1 cellular context compared by ENCODE assay signal in genomic region chrX:10159069-10159468, GRCh38.
A peak's percentile ranks its signal among the peaks of the same experiment; 100 is the strongest.
TF ChIP-seq lines count a peak whose summit lies in the region.

No MANE protein-coding gene starts in this region.

TF ChIP-seq in K562, 482 proteins besides CTCF, POLR2A, EP300 and RAD21 (continued from another document and continues in another):
- TF ChIP-seq ZBTB12 (CRISPR knock-in tag; IDR thresholded peaks at IDR 0.05), result no peak
- no peak for TF ChIP-seq ILF3 (IDR thresholded peaks at IDR 0.05; ENCODE audit: borderline replicate concordance)
- TF ChIP-seq DACH1 (IDR thresholded peaks at IDR 0.05; ENCODE audit: partially characterized antibody), result no peak
- no peak for TF ChIP-seq TCFL5 (CRISPR knock-in tag; conservative IDR thresholded peaks at IDR 0.05)
- TF ChIP-seq ZNF830 (CRISPR knock-in tag; IDR thresholded peaks at IDR 0.05), result no peak
- no peak; the same call in 1 of the 2 replicates for TF ChIP-seq CREB1 (IDR thresholded peaks at IDR 0.05)
- TF ChIP-seq CREB1 (CRISPR knock-in tag; IDR thresholded peaks at IDR 0.05), result no peak
- TF ChIP-seq MCM3 (IDR thresholded peaks at IDR 0.05), result no peak
- no peak for TF ChIP-seq ZBTB9 (CRISPR knock-in tag; IDR thresholded peaks at IDR 0.05)
- no peak for TF ChIP-seq ELF1 (tag; IDR thresholded peaks at IDR 0.05)
- TF ChIP-seq UBTF (IDR thresholded peaks at IDR 0.05; ENCODE audit: borderline replicate concordance in 1 of 2, low read depth in 2 of 2, low read length in 2 of 2), result no peak
- TF ChIP-seq THRAP3 (IDR thresholded peaks at IDR 0.05; ENCODE audit: borderline replicate concordance), result no peak
- no peak for TF ChIP-seq ZHX1 (conservative IDR thresholded peaks at IDR 0.05; ENCODE audit: low read length)
- TF ChIP-seq GABPA (tag; conservative IDR thresholded peaks at IDR 0.05; ENCODE audit: low read depth), result no peak
- TF ChIP-seq ATF3 (IDR thresholded peaks at IDR 0.05), result no peak
- TF ChIP-seq ATF3 (CRISPR knock-in tag; conservative IDR thresholded peaks at IDR 0.05), result no peak
- TF ChIP-seq MXI1 (IDR thresholded peaks at IDR 0.05; ENCODE audit: low read depth, low read length), result peak; percentile 26; the same call in 1 of the 2 replicates
- no peak for TF ChIP-seq ZNF311 (CRISPR knock-in tag; IDR thresholded peaks at IDR 0.05)
- no peak for TF ChIP-seq TAF9B (IDR thresholded peaks at IDR 0.05; ENCODE audit: partially characterized antibody)
- no peak for TF ChIP-seq BRD4 (IDR thresholded peaks at IDR 0.05)
- TF ChIP-seq ZFX (CRISPR knock-in tag; IDR thresholded peaks at IDR 0.05), result no peak
- TF ChIP-seq POLR2H (tag; IDR thresholded peaks at IDR 0.05; ENCODE audit: low read depth), result no peak
- no peak for TF ChIP-seq DEAF1 (CRISPR knock-in tag; IDR thresholded peaks at IDR 0.05)
- TF ChIP-seq MLX (CRISPR knock-in tag; conservative IDR thresholded peaks at IDR 0.05), result no peak
- TF ChIP-seq NELFE (IDR thresholded peaks at IDR 0.05; ENCODE audit: insufficient read depth, insufficient read length), result no peak
- no peak for TF ChIP-seq MGA (IDR thresholded peaks at IDR 0.05)
- TF ChIP-seq HNRNPUL1 (IDR thresholded peaks at IDR 0.05; ENCODE audit: low read length), result no peak
- no peak for TF ChIP-seq NR4A1 (CRISPR knock-in tag; IDR thresholded peaks at IDR 0.05)
- TF ChIP-seq NR4A1 (tag; IDR thresholded peaks at IDR 0.05), result no peak
- no peak for TF ChIP-seq GABPB2 (CRISPR knock-in tag; conservative IDR thresholded peaks at IDR 0.05)
- no peak for TF ChIP-seq TRIM25 (IDR thresholded peaks at IDR 0.05; ENCODE audit: borderline replicate concordance)
- no peak for TF ChIP-seq HOXB6 (CRISPR knock-in tag; IDR thresholded peaks at IDR 0.05; ENCODE audit: borderline replicate concordance)
